Comparison of ENCODE assay signal across 28 cellular contexts in the genomic region with DNA sequence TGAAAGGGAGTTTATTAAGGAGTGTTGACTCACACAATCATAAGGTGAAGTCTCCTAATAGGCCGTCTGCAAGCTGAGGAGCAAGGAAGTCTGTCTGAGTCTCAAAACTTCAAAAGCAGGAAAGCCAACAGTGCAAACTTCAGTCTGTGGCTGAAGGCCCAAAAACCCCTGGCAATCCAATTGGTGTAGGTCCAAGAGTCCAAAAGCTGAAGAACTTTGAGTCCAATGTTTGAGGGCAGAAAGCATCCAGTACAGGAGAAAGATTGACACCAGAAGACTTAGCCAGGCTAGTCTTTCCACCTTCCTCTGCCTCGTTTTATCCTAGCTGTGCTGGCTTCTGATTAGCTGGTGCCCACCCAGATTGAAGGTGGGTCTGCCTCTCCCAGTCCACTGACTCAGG.
"Had no signal": no experiment of that assay in that cellular context is flagged by ENCODE, and none has a peak within 500 bp of the region (broad histone marks: within the 10 kb centered on the region; RNA-seq: fewer than 3 reads in every experiment).

No MANE protein-coding gene starts in this region.

- FAIRE-seq: colon, endometrium, endothelial cell of umbilical vein, frontal cortex had no signal

- H3K27ac ChIP-seq: colonic mucosa, coronary artery, dorsolateral prefrontal cortex, epithelial cell of prostate, esophagus muscularis mucosa, esophagus squamous epithelium, foreskin keratinocyte, gastrocnemius medialis, gastroesophageal sphincter, heart left ventricle, heart right ventricle had no signal

- H3K4me1 ChIP-seq: colonic mucosa, esophagus muscularis mucosa, esophagus squamous epithelium, foreskin keratinocyte, gastrocnemius medialis, gastroesophageal sphincter, heart left ventricle, heart right ventricle had no signal

- H3K9me3 ChIP-seq: colonic mucosa had no signal

- H3K4me3 ChIP-seq: colonic mucosa, coronary artery, dorsolateral prefrontal cortex, esophagus muscularis mucosa, esophagus squamous epithelium, gastrocnemius medialis, gastroesophageal sphincter, heart left ventricle, heart right ventricle had no signal

- DNase-seq: colonic mucosa; cortex of kidney; dermis blood vessel endothelial cell; dorsolateral prefrontal cortex; effector CD4-positive, alpha-beta T cell; effector CD8-positive, alpha-beta T cell; effector memory CD4-positive, alpha-beta T cell; effector memory CD8-positive, alpha-beta T cell; endodermal cell; erythroblast; esophagus squamous epithelium; foreskin fibroblast; foreskin keratinocyte; foreskin melanocyte; gastrocnemius medialis; glutamatergic neuron; head of caudate nucleus; heart left ventricle; heart right ventricle had no signal

- ATAC-seq: effector memory CD8-positive, alpha-beta T cell; esophagus mucosa; foreskin keratinocyte; gastrocnemius medialis; gastroesophageal sphincter; heart left ventricle; heart right ventricle had no signal

- H3K27me3 ChIP-seq: colonic mucosa, dorsolateral prefrontal cortex, esophagus muscularis mucosa, esophagus squamous epithelium, foreskin keratinocyte, gastrocnemius medialis, gastroesophageal sphincter, heart left ventricle, heart right ventricle had no signal

- H3K36me3 ChIP-seq: colonic mucosa, esophagus muscularis mucosa, esophagus squamous epithelium, gastrocnemius medialis, gastroesophageal sphincter, heart left ventricle, heart right ventricle had no signal
